In genomic region chr18:54608008-54608642, GRCh38 we compare ENCODE assay signal across 9 cellular contexts. TPM values are rescaled to one million over a fixed set of nuclear protein-coding genes. Genes with fewer than 3 reads are reported as not detected.
DNase-seq lines count a peak whose midpoint lies in the region; ATAC-seq, FAIRE-seq and TF ChIP-seq lines count a peak whose summit lies in the region.
"Had no signal": no experiment of that assay in that cellular context is flagged by ENCODE, and none has a peak within 500 bp of the region (broad histone marks: within the 10 kb centered on the region; RNA-seq: fewer than 3 reads in every experiment).

No MANE protein-coding gene starts in this region.

- peaks cover 16% of the 10 kb centered on the region for H3K4me1 Mint-ChIP-seq in osteocyte (ENCODE audit: unreplicated experiment)
- H3K4me1 Mint-ChIP-seq: activated naive CD8-positive, alpha-beta T cell treated with anti-CD3 and anti-CD28 coated beads, Interleukin-2, amount 10 ng/mL, durations not matched to agents 7 days and 5 days had no signal

- ATAC-seq in HG03025 (IDR thresholded peaks at IDR 0.05; ENCODE audit: low FRiP score, unreplicated experiment), result no peak

- H3K27me3 Mint-ChIP-seq in osteocyte (ENCODE audit: unreplicated experiment), result peaks cover 7% of the 10 kb centered on the region
- H3K27me3 Mint-ChIP-seq: activated naive CD8-positive, alpha-beta T cell treated with anti-CD3 and anti-CD28 coated beads, Interleukin-2, amount 10 ng/mL, durations not matched to agents 7 days and 5 days had no signal

- TF ChIP-seq POLR2A in GM12891 (IDR thresholded peaks at IDR 0.05; ENCODE audit: low read depth, low read length), result no peak

- no peak overlapping the region for H3K27ac Mint-ChIP-seq in osteocyte (ENCODE audit: unreplicated experiment)
- H3K27ac Mint-ChIP-seq: activated naive CD8-positive, alpha-beta T cell treated with anti-CD3 and anti-CD28 coated beads, Interleukin-2, amount 10 ng/mL, durations not matched to agents 7 days and 5 days had no signal

- no peak for TF ChIP-seq CTCF in epithelial cell of proximal tubule (conservative IDR thresholded peaks at IDR 0.05; ENCODE audit: low read depth, low read length)
- TF ChIP-seq CTCF in osteocyte (IDR thresholded peaks at IDR 0.05), result no peak

- peak overlapping the region; percentile 48 for H3K4me3 ChIP-seq in epithelial cell of proximal tubule (ENCODE audit: low read depth, low read length)

- no peak for DNase-seq in GM12891 (ENCODE audit: insufficient read length, low spot score)
- peak; percentile 47 for DNase-seq in NCI-H69 (lab: John Stamatoyannopoulos, UW)
- peak; percentile 74 for DNase-seq in epithelial cell of proximal tubule (ENCODE audit: low read depth)
- no peak for DNase-seq in osteocyte (ENCODE audit: extremely low spot score, unreplicated experiment)
- no peak for DNase-seq in HuH-7.5 (ENCODE audit: low spot score)
- no peak for DNase-seq in stimulated activated CD4-positive, alpha-beta T cell treated with anti-CD3 and anti-CD28 coated beads, Interleukin-12 subunit alpha, Interleukin-12 subunit beta, amount 100 ng/mL, for 4 hours
- no peak for DNase-seq in HUDEP-2 (lab: John Stamatoyannopoulos, UW; ENCODE audit: unreplicated experiment in 76 of 76)
- DNase-seq: activated naive CD8-positive, alpha-beta T cell treated with anti-CD3 and anti-CD28 coated beads, Interleukin-2, amount 10 ng/mL, durations not matched to agents 7 days and 5 days had no signal

- no peaks in the 10 kb centered on the region for H3K9me3 Mint-ChIP-seq in osteocyte (ENCODE audit: unreplicated experiment)
- H3K9me3 Mint-ChIP-seq: activated naive CD8-positive, alpha-beta T cell treated with anti-CD3 and anti-CD28 coated beads, Interleukin-2, amount 10 ng/mL, durations not matched to agents 7 days and 5 days had no signal

- FAIRE-seq in GM12891 (lab: Jason Lieb, UNC), result peak; percentile 16

- no peaks in the 10 kb centered on the region for H3K36me3 Mint-ChIP-seq in osteocyte (ENCODE audit: unreplicated experiment)
- H3K36me3 Mint-ChIP-seq: activated naive CD8-positive, alpha-beta T cell treated with anti-CD3 and anti-CD28 coated beads, Interleukin-2, amount 10 ng/mL, durations not matched to agents 7 days and 5 days had no signal

- H3K4me3 Mint-ChIP-seq in osteocyte (ENCODE audit: unreplicated experiment), result peak overlapping the region; percentile 59
- H3K4me3 Mint-ChIP-seq: activated naive CD8-positive, alpha-beta T cell treated with anti-CD3 and anti-CD28 coated beads, Interleukin-2, amount 10 ng/mL, durations not matched to agents 7 days and 5 days had no signal

TF ChIP-seq in GM12891, 5 proteins besides CTCF, POLR2A, EP300 and RAD21:
- no peak for TF ChIP-seq TAF1 (IDR thresholded peaks at IDR 0.05; ENCODE audit: low read depth, low read length)
- TF ChIP-seq PAX5 (IDR thresholded peaks at IDR 0.05; ENCODE audit: insufficient read depth, low read length, severe bottlenecking), result no peak
- no peak for TF ChIP-seq SPI1 (IDR thresholded peaks at IDR 0.05; ENCODE audit: low read depth, low read length)
- no peak for TF ChIP-seq POU2F2 (IDR thresholded peaks at IDR 0.05; ENCODE audit: low read depth, low read length)

RNA-seq across cellular contexts. Expression of gene DYNAP, which starts 17.1 kb away (rescaled TPM):
- polyA plus RNA-seq in GM12891 (2012; ENCODE audit: low read depth, missing spikeins), result not detected
- total RNA-seq in epithelial cell of proximal tubule, result not detected in 2 replicates
- not detected in 2 replicates for total RNA-seq in osteocyte
- total RNA-seq: activated naive CD8-positive, alpha-beta T cell treated with anti-CD3 and anti-CD28 coated beads, Interleukin-2, amount 10 ng/mL, durations not matched to agents 7 days and 5 days had no signal

Comparison
In these comparisons a context has a peak if more than half of its experiments do, and no peak if none do; other contexts are left out.
1. DNase-seq: peak in NCI-H69 (single experiment) and epithelial cell of proximal tubule (single experiment); none in GM12891 (single experiment), osteocyte (single experiment), HuH-7.5 (single experiment), stimulated activated CD4-positive, alpha-beta T cell treated with anti-CD3 and anti-CD28 coated beads, Interleukin-12 subunit alpha, Interleukin-12 subunit beta, amount 100 ng/mL, for 4 hours (single experiment) and HUDEP-2 (0 of 76).